In the genomic region with DNA sequence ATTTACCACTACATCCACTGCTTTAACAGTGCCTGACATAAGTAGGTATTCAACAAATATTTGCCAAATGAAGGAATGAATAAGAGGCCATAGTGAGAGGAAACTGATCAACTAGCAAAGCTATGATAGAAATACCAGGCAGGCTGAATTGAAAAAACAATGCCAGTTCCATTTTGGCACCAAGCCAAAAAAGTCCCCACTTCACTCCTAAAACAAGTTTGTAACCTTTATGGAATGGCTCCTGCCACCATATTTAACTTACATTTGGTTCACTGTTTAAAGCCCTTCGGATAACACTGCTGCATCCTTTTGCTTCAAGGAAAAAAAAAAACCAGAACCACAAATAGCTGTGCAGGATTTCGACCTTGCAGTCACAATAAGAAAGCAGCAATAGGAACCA, we compare ENCODE assay signal across 2 cellular contexts.
A peak's percentile ranks its signal among the peaks of the same experiment; 100 is the strongest.
TF ChIP-seq lines count a peak whose summit lies in the region.

No MANE protein-coding gene starts in this region.

TF ChIP-seq in HEK293, 187 proteins besides CTCF, POLR2A, EP300 and RAD21 (continued from another document):
- TF ChIP-seq ZNF350 (tag by site-specific recombination; IDR thresholded peaks at IDR 0.05) (peak; percentile 85), BCL11A (tag by site-specific recombination; IDR thresholded peaks at IDR 0.05; ENCODE audit: low read depth) (no peak), ZNF510 (tag by site-specific recombination; IDR thresholded peaks at IDR 0.05; ENCODE audit: insufficient replicate concordance) (no peak), HOXA7 (CRISPR knock-in tag; IDR thresholded peaks at IDR 0.05; ENCODE audit: borderline replicate concordance) (no peak), ZNF132 (tag by site-specific recombination; IDR thresholded peaks at IDR 0.05; ENCODE audit: borderline replicate concordance) (peak; percentile 72; the same call in 1 of the 2 replicates), MZF1 (tag by site-specific recombination; IDR thresholded peaks at IDR 0.05; ENCODE audit: borderline replicate concordance) (0 out of 2 replicates have a peak, but pooled peaks have one; percentile 22), ZNF660 (tag by site-specific recombination; IDR thresholded peaks at IDR 0.05) (peak; percentile 91), ZNF629 (tag by site-specific recombination; IDR thresholded peaks at IDR 0.05) (no peak)
- TF ChIP-seq, protein P1, sequence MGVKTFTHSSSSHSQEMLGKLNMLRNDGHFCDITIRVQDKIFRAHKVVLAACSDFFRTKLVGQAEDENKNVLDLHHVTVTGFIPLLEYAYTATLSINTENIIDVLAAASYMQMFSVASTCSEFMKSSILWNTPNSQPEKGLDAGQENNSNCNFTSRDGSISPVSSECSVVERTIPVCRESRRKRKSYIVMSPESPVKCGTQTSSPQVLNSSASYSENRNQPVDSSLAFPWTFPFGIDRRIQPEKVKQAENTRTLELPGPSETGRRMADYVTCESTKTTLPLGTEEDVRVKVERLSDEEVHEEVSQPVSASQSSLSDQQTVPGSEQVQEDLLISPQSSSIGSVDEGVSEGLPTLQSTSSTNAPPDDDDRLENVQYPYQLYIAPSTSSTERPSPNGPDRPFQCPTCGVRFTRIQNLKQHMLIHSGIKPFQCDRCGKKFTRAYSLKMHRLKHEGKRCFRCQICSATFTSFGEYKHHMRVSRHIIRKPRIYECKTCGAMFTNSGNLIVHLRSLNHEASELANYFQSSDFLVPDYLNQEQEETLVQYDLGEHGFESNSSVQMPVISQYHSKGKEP (tag by site-specific recombination; IDR thresholded peaks at IDR 0.05): peak; percentile 79; the same call in 1 of the 2 replicates
- TF ChIP-seq, protein P2, sequence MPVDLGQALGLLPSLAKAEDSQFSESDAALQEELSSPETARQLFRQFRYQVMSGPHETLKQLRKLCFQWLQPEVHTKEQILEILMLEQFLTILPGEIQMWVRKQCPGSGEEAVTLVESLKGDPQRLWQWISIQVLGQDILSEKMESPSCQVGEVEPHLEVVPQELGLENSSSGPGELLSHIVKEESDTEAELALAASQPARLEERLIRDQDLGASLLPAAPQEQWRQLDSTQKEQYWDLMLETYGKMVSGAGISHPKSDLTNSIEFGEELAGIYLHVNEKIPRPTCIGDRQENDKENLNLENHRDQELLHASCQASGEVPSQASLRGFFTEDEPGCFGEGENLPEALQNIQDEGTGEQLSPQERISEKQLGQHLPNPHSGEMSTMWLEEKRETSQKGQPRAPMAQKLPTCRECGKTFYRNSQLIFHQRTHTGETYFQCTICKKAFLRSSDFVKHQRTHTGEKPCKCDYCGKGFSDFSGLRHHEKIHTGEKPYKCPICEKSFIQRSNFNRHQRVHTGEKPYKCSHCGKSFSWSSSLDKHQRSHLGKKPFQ (tag by site-specific recombination; IDR thresholded peaks at IDR 0.05): 0 out of 2 replicates have a peak, but pooled peaks have one; percentile 15
- TF ChIP-seq, protein P3, sequence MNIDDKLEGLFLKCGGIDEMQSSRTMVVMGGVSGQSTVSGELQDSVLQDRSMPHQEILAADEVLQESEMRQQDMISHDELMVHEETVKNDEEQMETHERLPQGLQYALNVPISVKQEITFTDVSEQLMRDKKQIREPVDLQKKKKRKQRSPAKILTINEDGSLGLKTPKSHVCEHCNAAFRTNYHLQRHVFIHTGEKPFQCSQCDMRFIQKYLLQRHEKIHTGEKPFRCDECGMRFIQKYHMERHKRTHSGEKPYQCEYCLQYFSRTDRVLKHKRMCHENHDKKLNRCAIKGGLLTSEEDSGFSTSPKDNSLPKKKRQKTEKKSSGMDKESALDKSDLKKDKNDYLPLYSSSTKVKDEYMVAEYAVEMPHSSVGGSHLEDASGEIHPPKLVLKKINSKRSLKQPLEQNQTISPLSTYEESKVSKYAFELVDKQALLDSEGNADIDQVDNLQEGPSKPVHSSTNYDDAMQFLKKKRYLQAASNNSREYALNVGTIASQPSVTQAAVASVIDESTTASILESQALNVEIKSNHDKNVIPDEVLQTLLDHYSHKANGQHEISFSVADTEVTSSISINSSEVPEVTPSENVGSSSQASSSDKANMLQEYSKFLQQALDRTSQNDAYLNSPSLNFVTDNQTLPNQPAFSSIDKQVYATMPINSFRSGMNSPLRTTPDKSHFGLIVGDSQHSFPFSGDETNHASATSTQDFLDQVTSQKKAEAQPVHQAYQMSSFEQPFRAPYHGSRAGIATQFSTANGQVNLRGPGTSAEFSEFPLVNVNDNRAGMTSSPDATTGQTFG (tag by site-specific recombination; IDR thresholded peaks at IDR 0.05; ENCODE audit: borderline replicate concordance): no peak

TF ChIP-seq in WTC11, 78 proteins besides CTCF, POLR2A, EP300 and RAD21 (continued from another document):
- TF ChIP-seq, protein P4, sequence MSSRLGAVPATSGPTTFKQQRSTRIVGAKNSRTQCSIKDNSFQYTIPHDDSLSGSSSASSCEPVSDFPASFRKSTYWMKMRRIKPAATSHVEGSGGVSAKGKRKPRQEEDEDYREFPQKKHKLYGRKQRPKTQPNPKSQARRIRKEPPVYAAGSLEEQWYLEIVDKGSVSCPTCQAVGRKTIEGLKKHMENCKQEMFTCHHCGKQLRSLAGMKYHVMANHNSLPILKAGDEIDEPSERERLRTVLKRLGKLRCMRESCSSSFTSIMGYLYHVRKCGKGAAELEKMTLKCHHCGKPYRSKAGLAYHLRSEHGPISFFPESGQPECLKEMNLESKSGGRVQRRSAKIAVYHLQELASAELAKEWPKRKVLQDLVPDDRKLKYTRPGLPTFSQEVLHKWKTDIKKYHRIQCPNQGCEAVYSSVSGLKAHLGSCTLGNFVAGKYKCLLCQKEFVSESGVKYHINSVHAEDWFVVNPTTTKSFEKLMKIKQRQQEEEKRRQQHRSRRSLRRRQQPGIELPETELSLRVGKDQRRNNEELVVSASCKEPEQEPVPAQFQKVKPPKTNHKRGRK (CRISPR knock-in tag; IDR thresholded peaks at IDR 0.05; ENCODE audit: borderline replicate concordance): no peak
- TF ChIP-seq, protein P5, sequence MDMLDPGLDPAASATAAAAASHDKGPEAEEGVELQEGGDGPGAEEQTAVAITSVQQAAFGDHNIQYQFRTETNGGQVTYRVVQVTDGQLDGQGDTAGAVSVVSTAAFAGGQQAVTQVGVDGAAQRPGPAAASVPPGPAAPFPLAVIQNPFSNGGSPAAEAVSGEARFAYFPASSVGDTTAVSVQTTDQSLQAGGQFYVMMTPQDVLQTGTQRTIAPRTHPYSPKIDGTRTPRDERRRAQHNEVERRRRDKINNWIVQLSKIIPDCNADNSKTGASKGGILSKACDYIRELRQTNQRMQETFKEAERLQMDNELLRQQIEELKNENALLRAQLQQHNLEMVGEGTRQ (CRISPR knock-in tag; IDR thresholded peaks at IDR 0.05): no peak
- TF ChIP-seq FOXK1 (CRISPR knock-in tag; IDR thresholded peaks at IDR 0.05): no peak
- TF ChIP-seq RORB (CRISPR knock-in tag; IDR thresholded peaks at IDR 0.05): no peak
- TF ChIP-seq GABPB1 (CRISPR knock-in tag; IDR thresholded peaks at IDR 0.05): no peak
